In the genomic region with DNA sequence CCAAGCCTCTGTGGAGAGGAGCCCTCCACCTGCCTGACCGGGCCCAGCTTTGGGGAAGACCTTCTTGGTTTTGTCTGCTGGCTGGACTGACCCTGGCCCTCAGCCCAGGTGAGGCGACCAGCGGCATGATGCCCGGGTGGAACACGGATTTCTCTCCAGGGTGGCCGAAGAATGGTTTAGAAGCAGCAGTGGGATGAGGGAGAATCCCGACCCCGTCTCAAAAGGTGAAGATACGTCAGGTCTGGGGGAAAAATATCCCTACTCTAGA, we compare ENCODE assay signal across 8 cellular contexts. TPM values are rescaled to one million over a fixed set of nuclear protein-coding genes. Genes with fewer than 3 reads are reported as not detected.
DNase-seq lines count a peak whose midpoint lies in the region; ATAC-seq, FAIRE-seq and TF ChIP-seq lines count a peak whose summit lies in the region.

No MANE protein-coding gene starts in this region.

- in situ Hi-C loops in Panc1 (cut with HindIII; ENCODE audit: low pct_unique_long_range_greater_than_20kb, low sequenced_read_pairs): no loop called here

- H3K4me3 ChIP-seq in GM12865 (ENCODE audit: low read depth, low read length) (peak overlapping the region; percentile 87), Panc1 (ENCODE audit: low read depth in 2 of 2, low read length in 2 of 2) (peak overlapping the region; percentile 73 to 75), esophagus squamous epithelium (peak overlapping the region; percentile 63 to 96 (median 80)), rectal smooth muscle tissue (ENCODE audit: low read length) (peak overlapping the region; percentile 91)

- POLR2A ChIA-PET in Panc1 (lab: Charles Lee): no interaction called here

- BruUV-seq in Panc1 (replicated peaks; lab: Mats Ljungman, UMichigan): no TSS peak

- whole genome bisulfite sequencing in esophagus squamous epithelium, 2 donors: 0 to 16% methylated on average over 1 to 6 of the region's 9 CpGs

- H3K27me3 ChIP-seq in Panc1 (ENCODE audit: control insufficient read depth, insufficient read depth, low read length) (no peaks in the 10 kb centered on the region), esophagus squamous epithelium (no peaks in the 10 kb centered on the region), rectal smooth muscle tissue (ENCODE audit: control insufficient read depth, insufficient read depth, low read length) (no peaks in the 10 kb centered on the region)

- H3K27ac ChIP-seq in Panc1 (ENCODE audit: low read length) (peak overlapping the region; percentile 88), esophagus squamous epithelium (peak overlapping the region; percentile 89 to 98 (median 93)), rectal smooth muscle tissue (ENCODE audit: low read depth, low read length) (peak overlapping the region; percentile 93)

- TF ChIP-seq CTCF in GM12865 (IDR thresholded peaks at IDR 0.05; ENCODE audit: insufficient read depth, low read depth, low read length, missing control alignments): no peak
- TF ChIP-seq CTCF in Panc1 (IDR thresholded peaks at IDR 0.05): no peak
- TF ChIP-seq CTCF in esophagus squamous epithelium (IDR thresholded peaks at IDR 0.05): no peak

- CTCF ChIA-PET in Panc1 (lab: Charles Lee): no interaction called here

- TF ChIP-seq POLR2A in esophagus squamous epithelium (IDR thresholded peaks at IDR 0.05) (no peak), H54 (IDR thresholded peaks at IDR 0.05; ENCODE audit: low read depth, low read length) (no peak)

- no peak for ATAC-seq in Panc1

- DNase-seq in GM12865 (ENCODE audit: low read depth) (no peak), Panc1 (ENCODE audit: low read depth, low spot score) (no peak), esophagus squamous epithelium (lab: John Stamatoyannopoulos, UW) (no peak), NCI-H1105 treated with DMSO at 0.1 percent for 48 hours (lab: John Stamatoyannopoulos, UW) (no peak), NCI-H1048 (lab: John Stamatoyannopoulos, UW) (no peak), Ammon's horn (ENCODE audit: low spot score) (no peak), H54 (ENCODE audit: insufficient read length, low spot score) (no peak)

- H3K9ac ChIP-seq in rectal smooth muscle tissue (ENCODE audit: low read length): peak overlapping the region; percentile 94

- no peaks in the 10 kb centered on the region; the same call in 1 of the 2 replicates for H3K36me3 ChIP-seq in Panc1 (ENCODE audit: control insufficient read depth, insufficient read depth, low read length)
- H3K36me3 ChIP-seq in esophagus squamous epithelium: no peaks in the 10 kb centered on the region
- H3K36me3 ChIP-seq in rectal smooth muscle tissue (ENCODE audit: control insufficient read depth, insufficient read depth, low read length): no peaks in the 10 kb centered on the region

- H3K9me3 ChIP-seq in Panc1 (ENCODE audit: control insufficient read depth, insufficient read depth, low read depth, low read length) (no peaks in the 10 kb centered on the region), esophagus squamous epithelium (no peaks in the 10 kb centered on the region)

- H3K4me1 ChIP-seq in Panc1 (ENCODE audit: control insufficient read depth, insufficient read depth, low read length) (peaks cover 27% of the 10 kb centered on the region), esophagus squamous epithelium (peaks cover 15 to 54% (median 21%) of the 10 kb centered on the region in 3 donors), rectal smooth muscle tissue (ENCODE audit: control insufficient read depth, insufficient read depth, low read length) (peaks cover 6% of the 10 kb centered on the region)

- FAIRE-seq in H54 (lab: Jason Lieb, UNC): no peak

- intact Hi-C loops in Panc1 (cut with micrococcal nuclease; ENCODE audit: unreplicated experiment): no loop called here
- intact Hi-C loops in esophagus squamous epithelium (cut with DNase I): no loop called here

RNA-seq across cellular contexts. Expression of gene ZBTB42, which starts 15.7 kb away (rescaled TPM):
- total RNA-seq in Panc1 (2021; ENCODE audit: unreplicated experiment) (16.5 TPM), esophagus squamous epithelium (10 to 100 TPM in 2 of 4 donors, 1 to 10 TPM in 2; 4.7 to 14.2 (median 8.4) TPM)
- polyA plus RNA-seq in Panc1 (2012; ENCODE audit: insufficient read length): 17.3 TPM

RNA-seq across cellular contexts. Expression of gene AKT1, which starts 21.1 kb away (rescaled TPM):
- total RNA-seq in Panc1 (2021; ENCODE audit: unreplicated experiment) (175 TPM), esophagus squamous epithelium (10 to 100 TPM; 66.6 to 93.7 (median 71.3) TPM)
- 296 TPM for polyA plus RNA-seq in Panc1 (2012; ENCODE audit: insufficient read length)

RNA-seq across cellular contexts. Expression of gene CEP170B, which starts 48.5 kb away (rescaled TPM):
- total RNA-seq in Panc1 (2021; ENCODE audit: unreplicated experiment): 17.8 TPM
- 14.5 TPM for polyA plus RNA-seq in Panc1 (2012; ENCODE audit: insufficient read length)
- 10 to 100 TPM; 18.2 to 41.0 (median 30.6) TPM for total RNA-seq in esophagus squamous epithelium
